Comparison of ENCODE assay signal across 1 cellular context in the genomic region with DNA sequence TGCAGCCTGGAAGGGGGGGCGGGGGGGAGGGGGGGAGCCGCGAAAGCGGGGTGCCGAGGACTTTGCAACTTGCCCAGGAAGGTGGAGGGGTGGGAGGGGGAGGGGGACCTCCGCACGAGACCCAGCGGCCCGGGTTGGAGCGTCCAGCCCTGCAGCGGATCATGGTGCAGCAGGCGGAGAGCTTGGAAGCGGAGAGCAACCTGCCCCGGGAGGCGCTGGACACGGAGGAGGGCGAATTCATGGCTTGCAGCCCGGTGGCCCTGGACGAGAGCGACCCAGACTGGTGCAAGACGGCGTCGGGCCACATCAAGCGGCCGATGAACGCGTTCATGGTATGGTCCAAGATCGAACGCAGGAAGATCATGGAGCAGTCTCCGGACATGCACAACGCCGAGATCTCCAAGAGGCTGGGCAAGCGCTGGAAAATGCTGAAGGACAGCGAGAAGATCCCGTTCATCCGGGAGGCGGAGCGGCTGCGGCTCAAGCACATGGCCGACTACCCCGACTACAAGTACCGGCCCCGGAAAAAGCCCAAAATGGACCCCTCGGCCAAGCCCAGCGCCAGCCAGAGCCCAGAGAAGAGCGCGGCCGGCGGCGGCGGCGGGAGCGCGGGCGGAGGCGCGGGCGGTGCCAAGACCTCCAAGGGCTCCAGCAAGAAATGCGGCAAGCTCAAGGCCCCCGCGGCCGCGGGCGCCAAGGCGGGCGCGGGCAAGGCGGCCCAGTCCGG.
TF ChIP-seq lines count a peak whose summit lies in the region.

No MANE protein-coding gene starts in this region.

TF ChIP-seq in HEK293, 187 proteins besides CTCF, POLR2A, EP300 and RAD21 (continued from another document):
- TF ChIP-seq, protein P1, sequence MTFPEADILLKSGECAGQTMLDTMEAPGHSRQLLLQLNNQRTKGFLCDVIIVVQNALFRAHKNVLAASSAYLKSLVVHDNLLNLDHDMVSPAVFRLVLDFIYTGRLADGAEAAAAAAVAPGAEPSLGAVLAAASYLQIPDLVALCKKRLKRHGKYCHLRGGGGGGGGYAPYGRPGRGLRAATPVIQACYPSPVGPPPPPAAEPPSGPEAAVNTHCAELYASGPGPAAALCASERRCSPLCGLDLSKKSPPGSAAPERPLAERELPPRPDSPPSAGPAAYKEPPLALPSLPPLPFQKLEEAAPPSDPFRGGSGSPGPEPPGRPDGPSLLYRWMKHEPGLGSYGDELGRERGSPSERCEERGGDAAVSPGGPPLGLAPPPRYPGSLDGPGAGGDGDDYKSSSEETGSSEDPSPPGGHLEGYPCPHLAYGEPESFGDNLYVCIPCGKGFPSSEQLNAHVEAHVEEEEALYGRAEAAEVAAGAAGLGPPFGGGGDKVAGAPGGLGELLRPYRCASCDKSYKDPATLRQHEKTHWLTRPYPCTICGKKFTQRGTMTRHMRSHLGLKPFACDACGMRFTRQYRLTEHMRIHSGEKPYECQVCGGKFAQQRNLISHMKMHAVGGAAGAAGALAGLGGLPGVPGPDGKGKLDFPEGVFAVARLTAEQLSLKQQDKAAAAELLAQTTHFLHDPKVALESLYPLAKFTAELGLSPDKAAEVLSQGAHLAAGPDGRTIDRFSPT (tag by site-specific recombination; IDR thresholded peaks at IDR 0.05) = no peak
- TF ChIP-seq ZBTB8A (tag by site-specific recombination; IDR thresholded peaks at IDR 0.05) (no peak), ZNF211 (tag by site-specific recombination; IDR thresholded peaks at IDR 0.05; ENCODE audit: low read depth) (no peak), RBAK (tag by site-specific recombination; IDR thresholded peaks at IDR 0.05) (no peak), ZNF157 (tag by site-specific recombination; IDR thresholded peaks at IDR 0.05) (no peak), ZNF292 (tag by site-specific recombination; IDR thresholded peaks at IDR 0.05; ENCODE audit: borderline replicate concordance, low read depth) (no peak)
TF ChIP-seq in HEK293: peak in this region for 0.
